In the genomic region with DNA sequence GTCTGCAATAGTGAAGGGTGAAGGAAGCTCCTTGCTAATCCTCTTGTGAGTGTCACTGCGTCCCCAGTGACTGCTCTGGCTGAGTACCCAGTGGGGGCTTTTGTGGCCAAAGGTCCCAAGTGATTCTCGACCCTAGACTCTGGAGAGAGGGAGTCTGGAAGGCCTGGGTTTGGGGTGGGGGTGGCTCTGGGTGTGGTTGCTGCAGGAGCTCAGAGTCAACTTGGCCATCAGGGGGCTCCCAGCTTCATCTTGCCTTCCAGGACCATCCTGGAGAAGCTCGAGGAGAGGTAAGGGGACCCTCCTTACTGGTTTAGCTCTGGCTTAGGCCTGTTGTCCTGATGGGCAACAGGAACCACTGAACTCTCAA, we compare ENCODE assay signal across 1 cellular context.
TF ChIP-seq lines count a peak whose summit lies in the region.

No MANE protein-coding gene starts in this region.

TF ChIP-seq in K562, 482 proteins besides CTCF, POLR2A, EP300 and RAD21:
- TF ChIP-seq TOE1 (IDR thresholded peaks at IDR 0.05; ENCODE audit: borderline replicate concordance) (0 out of 2 replicates have a peak, but pooled peaks have one; percentile 3), TOE1 (CRISPR knock-in tag; IDR thresholded peaks at IDR 0.05; ENCODE audit: borderline replicate concordance, low read depth) (no peak), MLLT1 (IDR thresholded peaks at IDR 0.05) (0 out of 4 replicates have a peak, but pooled peaks of 1 of the 2 experiments have one; percentile 1), HLTF (IDR thresholded peaks at IDR 0.05) (no peak)
